Comparison of ENCODE assay signal across 8 cellular contexts in genomic region chr19:38658462-38659306, GRCh38. TPM values are rescaled to one million over a fixed set of nuclear protein-coding genes. Genes with fewer than 3 reads are reported as not detected.
DNase-seq lines count a peak whose midpoint lies in the region; ATAC-seq and TF ChIP-seq lines count a peak whose summit lies in the region.

No MANE protein-coding gene starts in this region.

- ATAC-seq in lung (ENCODE audit: insufficient read depth, low FRiP score) (peak; percentile 68), upper lobe of right lung (peak; percentile 78)

- peaks cover 0 to 3% of the 10 kb centered on the region in 2 donors for H3K36me3 ChIP-seq in lung (ENCODE audit: control insufficient read depth in 2 of 2, insufficient read depth in 2 of 2, low read length in 2 of 2)
- peaks cover 14% of the 10 kb centered on the region for H3K36me3 ChIP-seq in upper lobe of right lung

- DNase-seq in DMS79 (lab: John Stamatoyannopoulos, UW) = peak; percentile 92
- DNase-seq in NCI-H2171 treated with DMSO at 0.1 percent for 48 hours (lab: John Stamatoyannopoulos, UW) = peak; percentile 94
- DNase-seq in lung (ENCODE audit: low spot score) = peak; percentile 67
- DNase-seq in upper lobe of right lung = no peak
- DNase-seq in cortex of kidney (lab: John Stamatoyannopoulos, UW) = no peak
- no peak for DNase-seq in cerebellum (ENCODE audit: low spot score)
- no peak for DNase-seq in activated naive CD4-positive, alpha-beta T cell treated with anti-CD3 and anti-CD28 coated beads, Interleukin-2, amount 50 U/mL, for 16 hours

- H3K4me3 ChIP-seq in lung (no peak overlapping the region), upper lobe of right lung (peak overlapping the region; percentile 12)

- peaks cover 37 to 61% of the 10 kb centered on the region in 2 donors for H3K4me1 ChIP-seq in lung (ENCODE audit: control insufficient read depth in 2 of 2, insufficient read depth in 2 of 2, low read length in 2 of 2)
- peaks cover 100% of the 10 kb centered on the region for H3K4me1 ChIP-seq in upper lobe of right lung

- 32 to 62% methylated on average over 15 of the region's 15 CpGs for WGBS in lung, 2 donors

- H3K27me3 ChIP-seq in lung (ENCODE audit: control insufficient read depth, insufficient read depth) (no peaks in the 10 kb centered on the region), upper lobe of right lung (no peaks in the 10 kb centered on the region)

- no peaks in the 10 kb centered on the region for H3K9me3 ChIP-seq in lung (ENCODE audit: control insufficient read depth in 2 of 2, insufficient read depth in 1 of 2, low read length in 1 of 2)
- H3K9me3 ChIP-seq in upper lobe of right lung = no peaks in the 10 kb centered on the region

- H3K27ac ChIP-seq in cingulate gyrus (ENCODE audit: low read depth, low read length) (peak overlapping the region; percentile 88), lung (ENCODE audit: low read depth in 1 of 2, low read length in 1 of 2) (peak overlapping the region; percentile 85 to 96), upper lobe of right lung (peak overlapping the region; percentile 90)

- intact Hi-C loops in upper lobe of right lung (cut with DNase I) = loop anchor here (10.0 kb wide), 1 partner anchor 46 kb away; no protein-coding TSS in a partner anchor

- no peak for TF ChIP-seq CTCF in lung (IDR thresholded peaks at IDR 0.05; ENCODE audit: control extremely low read depth, extremely low read depth)
- no peak for TF ChIP-seq CTCF in upper lobe of right lung (IDR thresholded peaks at IDR 0.05)

RNA-seq across cellular contexts. Expression of gene ACTN4, which starts 11.2 kb away (rescaled TPM):
- 100 to 1,000 TPM; 339 to 552 TPM for total RNA-seq in lung
- 100 to 1,000 TPM; 229 to 394 TPM for polyA plus RNA-seq in lung
- total RNA-seq in upper lobe of right lung = 565 TPM
- 71.8 TPM for total RNA-seq in cerebellum

RNA-seq across cellular contexts. Expression of gene EIF3K, which starts 39.7 kb away (rescaled TPM):
- total RNA-seq in lung (100 to 1,000 TPM; 142 to 243 TPM), upper lobe of right lung (215 TPM), cerebellum (98.1 TPM)
- polyA plus RNA-seq in lung = 100 to 1,000 TPM; 266 to 344 TPM

RNA-seq across cellular contexts. Expression of gene MAP4K1, which starts 40.9 kb away (rescaled TPM):
- total RNA-seq in lung (1 to 10 TPM; 4.0 to 9.8 TPM), upper lobe of right lung (12.1 TPM), cerebellum (0.27 TPM)
- 10 to 100 TPM in 1 of 2 donors, 1 to 10 TPM in 1; 7.0 to 13.1 TPM for polyA plus RNA-seq in lung

Comparison
In these comparisons a context has a peak if more than half of its experiments do, and no peak if none do; other contexts are left out.
1. DNase-seq: peak in DMS79 (single experiment), NCI-H2171 treated with DMSO at 0.1 percent for 48 hours (single experiment) and lung (single experiment); none in upper lobe of right lung (single experiment), cortex of kidney (single experiment), cerebellum (single experiment) and activated naive CD4-positive, alpha-beta T cell treated with anti-CD3 and anti-CD28 coated beads, Interleukin-2, amount 50 U/mL, for 16 hours (single experiment).
2. Peak in every context shown above with its lines, with median percentiles within 50 percentile points of each other: H3K27ac ChIP-seq.